In genomic region chr5:145619806-145620205, GRCh38 we compare ENCODE assay signal across 19 cellular contexts.
"Had no signal": no experiment of that assay in that cellular context is flagged by ENCODE, and none has a peak within 500 bp of the region (broad histone marks: within the 10 kb centered on the region; RNA-seq: fewer than 3 reads in every experiment).

No MANE protein-coding gene starts in this region.

- H3K36me3 ChIP-seq: adrenal gland, ascending aorta, spleen, thoracic aorta, vagina had no signal

- H3K27me3 ChIP-seq: adrenal gland, ascending aorta, foreskin keratinocyte, spleen, vagina had no signal

- H3K4me3 ChIP-seq: adrenal gland, ascending aorta, spleen, thoracic aorta, vagina had no signal

- H3K9me3 ChIP-seq: adrenal gland, thoracic aorta had no signal

- ATAC-seq: activated naive CD4-positive, alpha-beta T cell treated with anti-CD3 and anti-CD28 coated beads, Interleukin-2, amount 50 U/mL, for 72 hours; foreskin keratinocyte; left ventricle myocardium superior; natural killer cell treated with Interleukin-12 subunit alpha and Interleukin-12 subunit beta and Interleukin-15 and Interleukin-18, amount 100 ng/mL, for 72 hours had no signal

- H3K4me1 ChIP-seq: adrenal gland, ascending aorta, foreskin keratinocyte, spleen, vagina had no signal

- H3K27ac ChIP-seq: adrenal gland, ascending aorta, foreskin keratinocyte, spleen, thoracic aorta, vagina had no signal

- DNase-seq: activated T-cell treated with anti-CD3 and anti-CD28 coated beads, Interleukin-2, amount 50 U/mL, for 1 hour; adrenal gland; central memory CD4-positive, alpha-beta T cell; effector memory CD4-positive, alpha-beta T cell; foreskin keratinocyte; kidney glomerular epithelial cell; left ventricle myocardium superior; mammary epithelial cell; midbrain; retina; spleen; stimulated activated CD4-positive, alpha-beta T cell treated with anti-CD3 and anti-CD28 coated beads, Interleukin-4, amount 100 ng/mL, for 1 hour; stimulated activated naive CD4-positive, alpha-beta T cell; T-helper 9 cell had no signal
